Comparison of ENCODE assay signal across 33 cellular contexts in genomic region chr11:43238341-43238740, GRCh38.
"Had no signal": no experiment of that assay in that cellular context is flagged by ENCODE, and none has a peak within 500 bp of the region (broad histone marks: within the 10 kb centered on the region; RNA-seq: fewer than 3 reads in every experiment).

No MANE protein-coding gene starts in this region.

- H3K36me3 ChIP-seq: adrenal gland, ascending aorta, brain microvascular endothelial cell, breast epithelium, cardiac muscle cell had no signal

- H3K4me1 ChIP-seq: adrenal gland, ascending aorta, breast epithelium had no signal

- H3K27me3 ChIP-seq: adrenal gland, ascending aorta, body of pancreas, brain microvascular endothelial cell, breast epithelium, cardiac muscle cell had no signal

- ATAC-seq: activated naive CD4-positive, alpha-beta T cell treated with anti-CD3 and anti-CD28 coated beads, Interleukin-2, amount 50 U/mL, for 72 hours; activated naive CD8-positive, alpha-beta T cell treated with anti-CD3 and anti-CD28 coated beads, Interleukin-2, amount 50 U/mL, for 24 hours; activated T-cell treated with anti-CD3 and anti-CD28 coated beads, Interleukin-2, amount 50 U/mL, for 4 hours; activated T-cell treated with anti-CD3 and anti-CD28 coated beads, Interleukin-2, amount 50 U/mL, for 72 hours; activated T-helper 17 cell treated with anti-CD3 and anti-CD28 coated beads, Interleukin-2, amount 50 U/mL, for 72 hours; body of pancreas had no signal

- FAIRE-seq: astrocyte, bronchial epithelial cell had no signal

- H3K9me3 ChIP-seq: adrenal gland, ascending aorta, body of pancreas had no signal

- DNase-seq: activated effector memory CD4-positive, alpha-beta T cell treated with anti-CD3 and anti-CD28 coated beads, Interleukin-2, amount 50 U/mL, for 16 hours; activated effector memory CD4-positive, alpha-beta T cell treated with Interleukin-2 at 50 U/mL for 16 hours; activated gamma-delta T cell; activated gamma-delta T cell treated with Interleukin-2 at 50 U/mL for 16 hours; activated naive CD4-positive, alpha-beta T cell; activated naive CD4-positive, alpha-beta T cell treated with anti-CD3 and anti-CD28 coated beads for 36 hours; activated naive CD4-positive, alpha-beta T cell treated with anti-CD3 and anti-CD28 coated beads, Interleukin-2, amount 10 ng/mL, durations not matched to agents 7 days and 5 days; activated naive CD4-positive, alpha-beta T cell treated with anti-CD3 and anti-CD28 coated beads, Interleukin-2, amount 50 U/mL, for 16 hours; activated naive CD4-positive, alpha-beta T cell treated with Interleukin-2 at 50 U/mL for 16 hours; activated naive CD8-positive, alpha-beta T cell treated with anti-CD3 and anti-CD28 coated beads for 36 hours; activated naive CD8-positive, alpha-beta T cell treated with anti-CD3 and anti-CD28 coated beads, Interleukin-2, amount 10 ng/mL, durations not matched to agents 7 days and 5 days; activated naive CD8-positive, alpha-beta T cell treated with anti-CD3 and anti-CD28 coated beads, Interleukin-2, amount 50 U/mL, for 24 hours; activated T-cell treated with anti-CD3 and anti-CD28 coated beads, Interleukin-2, amount 50 U/mL, for 24 hours; activated T-cell treated with anti-CD3 and anti-CD28 coated beads, Interleukin-2, amount 50 U/mL, for 4 hours; activated T-cell treated with anti-CD3 and anti-CD28 coated beads, Interleukin-2, amount 50 U/mL, for 48 hours; activated T-cell treated with anti-CD3 and anti-CD28 coated beads, Interleukin-2, amount 50 U/mL, for 72 hours; adrenal gland; amniotic stem cell; amygdala; anterior cingulate cortex; aorta; body of pancreas; brain microvascular endothelial cell; caudate nucleus; central memory CD4-positive, alpha-beta T cell; cerebellar nuclear complex had no signal

- H3K4me3 ChIP-seq: adrenal gland, ascending aorta, body of pancreas, breast epithelium, cardiac muscle cell had no signal

- H3K27ac ChIP-seq: adrenal gland, ascending aorta, body of pancreas, brain microvascular endothelial cell, breast epithelium, cardiac muscle cell had no signal
